ENCODE assay signal across 8 cellular contexts in genomic region chr2:128232965-128233789, GRCh38.
DNase-seq lines count a peak whose midpoint lies in the region; TF ChIP-seq lines count a peak whose summit lies in the region.

No MANE protein-coding gene starts in this region.

- intact Hi-C loops in head of caudate nucleus (cut with DNase I) (loop anchor here (10.0 kb wide), 1 partner anchor 82 kb away; the partner anchor contains the start of gene HS6ST1), testis (cut with DNase I; ENCODE audit: low total_unique reads) (no loop called here)

- no peaks in the 10 kb centered on the region for H3K36me3 ChIP-seq in Loucy (ENCODE audit: insufficient read depth, low read length)
- no peaks in the 10 kb centered on the region for H3K36me3 ChIP-seq in SK-N-SH (replicated peaks in 1 of 2; ENCODE audit: control insufficient read depth in 1 of 2, insufficient read depth in 2 of 2, low read length in 1 of 2)
- H3K36me3 ChIP-seq in osteoblast (ENCODE audit: insufficient read depth, low read length): no peaks in the 10 kb centered on the region
- H3K36me3 ChIP-seq in testis (ENCODE audit: low read depth, missing control alignments): no peaks in the 10 kb centered on the region

- no peak overlapping the region for H3K27ac Mint-ChIP-seq in H9
- no peak overlapping the region for H3K27ac Mint-ChIP-seq in activated naive CD8-positive, alpha-beta T cell

- no peaks in the 10 kb centered on the region for H3K79me2 ChIP-seq in H9 (ENCODE audit: insufficient read depth, low read length)
- no peaks in the 10 kb centered on the region for H3K79me2 ChIP-seq in Loucy (ENCODE audit: insufficient read depth, low read length)
- H3K79me2 ChIP-seq in SK-N-SH (ENCODE audit: insufficient read depth): no peaks in the 10 kb centered on the region
- H3K79me2 ChIP-seq in osteoblast (ENCODE audit: insufficient read depth, low read length): no peaks in the 10 kb centered on the region

- TF ChIP-seq CTCF in H9 (conservative IDR thresholded peaks at IDR 0.05) (peak; percentile 89), Loucy (conservative IDR thresholded peaks at IDR 0.05; ENCODE audit: low read length) (peak; percentile 82), SK-N-SH (IDR thresholded peaks at IDR 0.05) (peak; percentile 80), osteoblast (IDR thresholded peaks at IDR 0.05; ENCODE audit: extremely low read depth, low read depth, low read length) (peak; percentile 71), testis (IDR thresholded peaks at IDR 0.05) (peak; percentile 77 to 84 (median 77))

- no peaks in the 10 kb centered on the region; the same call in 1 of the 2 replicates for H3K27me3 ChIP-seq in H9 (ENCODE audit: insufficient read depth, low read length)
- peaks cover 4% of the 10 kb centered on the region for H3K27me3 ChIP-seq in Loucy (ENCODE audit: insufficient read depth, low read length, poor library complexity, severe bottlenecking)
- no peaks in the 10 kb centered on the region; the same call in 1 of the 2 replicates for H3K27me3 ChIP-seq in SK-N-SH (ENCODE audit: insufficient read depth)
- H3K27me3 ChIP-seq in osteoblast (ENCODE audit: insufficient read depth, low read length): peaks cover 3% of the 10 kb centered on the region
- H3K27me3 ChIP-seq in testis: no peaks in the 10 kb centered on the region

- no peak overlapping the region; the same call in 1 of the 2 replicates for H3K14ac ChIP-seq in H9 (ENCODE audit: insufficient read depth, low read length)

- peaks cover 33% of the 10 kb centered on the region for H3K27me3 Mint-ChIP-seq in H9 (ENCODE audit: low read depth)
- no peaks in the 10 kb centered on the region for H3K27me3 Mint-ChIP-seq in activated naive CD8-positive, alpha-beta T cell

- H2BK12ac ChIP-seq in H9 (ENCODE audit: insufficient read length, low read depth, low read length): no peak overlapping the region

- H3K4me1 Mint-ChIP-seq in H9: peaks cover 7 to 8% of the 10 kb centered on the region in 2 experiments
- H3K4me1 Mint-ChIP-seq in activated naive CD8-positive, alpha-beta T cell (ENCODE audit: low read depth): peaks cover 5% of the 10 kb centered on the region

- H3K4me2 ChIP-seq in H9 (ENCODE audit: insufficient read depth, insufficient read length, low read length) (peak overlapping the region; percentile 73), Loucy (ENCODE audit: low read depth, low read length, poor library complexity, severe bottlenecking) (peak overlapping the region; percentile 89), SK-N-SH (peak overlapping the region; percentile 99), osteoblast (ENCODE audit: insufficient read depth, low read length) (peak overlapping the region; percentile 94)

- H3K36me3 Mint-ChIP-seq in H9 (ENCODE audit: insufficient read depth in 1 of 3, low read depth in 3 of 3): no peaks in the 10 kb centered on the region
- no peaks in the 10 kb centered on the region for H3K36me3 Mint-ChIP-seq in activated naive CD8-positive, alpha-beta T cell

- H3K23ac ChIP-seq in H9 (ENCODE audit: insufficient read length, low read depth, low read length): no peak overlapping the region

- H2BK120ac ChIP-seq in H9 (ENCODE audit: low read depth, low read length, poor library complexity, severe bottlenecking): no peak overlapping the region

- H3F3A ChIP-seq in Loucy (ENCODE audit: low read depth): no peaks in the 10 kb centered on the region
- H3F3A ChIP-seq in SK-N-SH (replicated peaks; ENCODE audit: insufficient read depth): peaks cover 13% of the 10 kb centered on the region

- no peak overlapping the region for H4K5ac ChIP-seq in H9 (ENCODE audit: insufficient read length, low read depth, low read length)

- POLR2A ChIA-PET in SK-N-SH (lab: Yijun Ruan, JAX): interaction anchor here (0.5 kb wide), 1 partner anchor 338 kb away, joined by 4 read pairs; no protein-coding TSS in a partner anchor

- H3K56ac ChIP-seq in H9 (ENCODE audit: insufficient read length, low read depth, low read length): no peak overlapping the region

- H3K4me3 ChIP-seq in Loucy (ENCODE audit: low read length, poor library complexity, severe bottlenecking) (peak overlapping the region; percentile 77), SK-N-SH (ENCODE audit: low read depth in 2 of 2, low read length in 1 of 2) (peak overlapping the region; percentile 62 to 81), osteoblast (ENCODE audit: insufficient read depth, low read length) (peak overlapping the region; percentile 86), testis (peak overlapping the region; percentile 67 to 70)

- no peak for TF ChIP-seq EP300 in SK-N-SH (IDR thresholded peaks at IDR 0.05; ENCODE audit: borderline replicate concordance in 1 of 2, low read depth in 1 of 2, low read length in 1 of 2)

- no peak for TF ChIP-seq POLR2A in testis (IDR thresholded peaks at IDR 0.05)

- H3K4me1 ChIP-seq in H9 (ENCODE audit: insufficient read depth, low read length) (no peaks in the 10 kb centered on the region), Loucy (ENCODE audit: insufficient read depth, low read length, poor library complexity, severe bottlenecking) (no peaks in the 10 kb centered on the region), SK-N-SH (ENCODE audit: control insufficient read depth in 1 of 2, insufficient read depth in 2 of 2, low read depth in 1 of 2, low read length in 1 of 2) (peaks cover 2 to 4% of the 10 kb centered on the region in 2 experiments; a peak in 1 of 4 replicates), osteoblast (ENCODE audit: insufficient read depth, low read length) (peaks cover 20% of the 10 kb centered on the region), testis (no peaks in the 10 kb centered on the region)

- no peaks in the 10 kb centered on the region for H3K79me1 ChIP-seq in H9 (ENCODE audit: insufficient read depth, low read depth, low read length, poor library complexity, severe bottlenecking)

- no peaks in the 10 kb centered on the region for H3K9me2 ChIP-seq in Loucy (replicated peaks; ENCODE audit: low read depth, low read length)
- no peaks in the 10 kb centered on the region for H3K9me2 ChIP-seq in SK-N-SH

- TF ChIP-seq RAD21 in SK-N-SH (IDR thresholded peaks at IDR 0.05; ENCODE audit: low read length): peak; percentile 66

- H3K4me3 Mint-ChIP-seq in H9: peak overlapping the region; percentile 65 to 85
- peak overlapping the region; percentile 88 for H3K4me3 Mint-ChIP-seq in activated naive CD8-positive, alpha-beta T cell

- H4K91ac ChIP-seq in H9 (ENCODE audit: insufficient read length, low read depth, low read length): no peak overlapping the region

- H3T11ph ChIP-seq in H9 (ENCODE audit: low read length): no peak overlapping the region

- H3K9me3 ChIP-seq in H9 (ENCODE audit: control insufficient read depth, low read depth, low read length): no peaks in the 10 kb centered on the region
- H3K9me3 ChIP-seq in Loucy (ENCODE audit: insufficient read depth, low read depth, low read length): no peaks in the 10 kb centered on the region
- H3K9me3 ChIP-seq in SK-N-SH: no peaks in the 10 kb centered on the region
- H3K9me3 ChIP-seq in osteoblast (ENCODE audit: low read depth, low read length): no peaks in the 10 kb centered on the region
- no peaks in the 10 kb centered on the region for H3K9me3 ChIP-seq in testis

- no CpG with 5 or more reads among the region's 84 CpGs for WGBS in H9 (ENCODE audit: extremely low coverage, insufficient read length, low lambda C conversion rate)
- 3% methylated on average over 6 of the region's 84 CpGs for WGBS in SK-N-SH (ENCODE audit: low lambda C conversion rate)
- WGBS in testis, 2 donors: 0% methylated on average over 60 of the region's 84 CpGs; no CpG with 5 or more reads in 1 of the 2 donors

- H4K8ac ChIP-seq in H9 (replicated peaks; ENCODE audit: insufficient read length, low read depth, low read length): no peak overlapping the region

- peak overlapping the region; percentile 40 for H3K9ac ChIP-seq in H9 (ENCODE audit: extremely low read depth, insufficient read length, low read length)
- peak overlapping the region; percentile 65 for H3K9ac ChIP-seq in Loucy (ENCODE audit: low read depth, low read length, poor library complexity, severe bottlenecking)
- H3K9ac ChIP-seq in SK-N-SH: peak overlapping the region; percentile 42; the same call in 1 of the 2 replicates

- no peaks in the 10 kb centered on the region for H4K20me1 ChIP-seq in H9 (ENCODE audit: control insufficient read depth, insufficient read depth, insufficient read length)
- H4K20me1 ChIP-seq in Loucy (ENCODE audit: insufficient read depth, low read length, poor library complexity, severe bottlenecking): no peaks in the 10 kb centered on the region
- H4K20me1 ChIP-seq in SK-N-SH (ENCODE audit: insufficient read depth): no peaks in the 10 kb centered on the region
- peaks cover 2% of the 10 kb centered on the region for H4K20me1 ChIP-seq in osteoblast (ENCODE audit: insufficient read depth, low read length)

- no peaks in the 10 kb centered on the region for H3K9me3 Mint-ChIP-seq in H9
- H3K9me3 Mint-ChIP-seq in activated naive CD8-positive, alpha-beta T cell (ENCODE audit: low read depth): no peaks in the 10 kb centered on the region

- H2AFZ ChIP-seq in H9 (ENCODE audit: low read length): no peak overlapping the region
- peak overlapping the region; percentile 96 for H2AFZ ChIP-seq in Loucy (ENCODE audit: low read length)
- H2AFZ ChIP-seq in SK-N-SH (ENCODE audit: low read depth): peak overlapping the region; percentile 96
- peak overlapping the region; percentile 90 for H2AFZ ChIP-seq in osteoblast (ENCODE audit: low read length)

- H3K18ac ChIP-seq in H9 (ENCODE audit: insufficient read length, low read depth, low read length): no peak overlapping the region

- H3K23me2 ChIP-seq in H9 (ENCODE audit: insufficient read length, low read depth, low read length, poor library complexity, severe bottlenecking): peaks cover 9% of the 10 kb centered on the region

- H2BK15ac ChIP-seq in H9 (ENCODE audit: low read depth, low read length): no peak overlapping the region

- no peak overlapping the region for H3K4ac ChIP-seq in H9 (ENCODE audit: low read depth, low read length)

- H2BK20ac ChIP-seq in H9 (ENCODE audit: low read depth, low read length, poor library complexity, severe bottlenecking): no peak overlapping the region

- H3K27ac ChIP-seq in H9 (ENCODE audit: insufficient read length, low read depth, low read length): no peak overlapping the region
- H3K27ac ChIP-seq in SK-N-SH (ENCODE audit: low read depth in 2 of 2, low read length in 1 of 2): no peak overlapping the region
- H3K27ac ChIP-seq in osteoblast (ENCODE audit: low read depth, low read length): no peak overlapping the region
- peak overlapping the region; percentile 6 to 78 for H3K27ac ChIP-seq in testis

- H2BK5ac ChIP-seq in H9 (ENCODE audit: insufficient read length, low read length): no peak overlapping the region

- no peak overlapping the region for H2AK5ac ChIP-seq in H9 (ENCODE audit: insufficient read length, low read length)

- DNase-seq in GDM1 (lab: John Stamatoyannopoulos, UW) (peak; percentile 76), H9 (peak; percentile 89), SK-N-SH (peak; percentile 97), head of caudate nucleus (peak; percentile 74 to 95 (median 91)), osteoblast (ENCODE audit: insufficient read length, low spot score, missing footprints) (peak; percentile 98), testis (peak; percentile 89)

- CTCF ChIA-PET in SK-N-SH (lab: Yijun Ruan, JAX): interaction anchor here (0.6 to 8.2 kb wide), 19 partner anchors 9 to 169 kb away, joined by 3 to 69 read pairs (median 3); no protein-coding TSS in a partner anchor

TF ChIP-seq in SK-N-SH, 30 proteins besides CTCF, POLR2A, EP300 and RAD21 (continues in another document):
- no peak for TF ChIP-seq EZH2phosphoT487 (IDR thresholded peaks at IDR 0.05; ENCODE audit: borderline replicate concordance, low read depth)

Comparison
In these comparisons a context has a peak if more than half of its experiments do, and no peak if none do; other contexts are left out.
1. H3K27ac ChIP-seq: peak in testis (2 of 2); none in H9 (single experiment), SK-N-SH (0 of 2) and osteoblast (single experiment).
2. Peak in every context shown above with its lines, with median percentiles within 50 percentile points of each other: DNase-seq, H3K4me2 ChIP-seq, H3K9ac ChIP-seq, CTCF ChIP-seq and H3K4me3 ChIP-seq.